In genomic region chr1:5597171-5597864, GRCh38 we compare ENCODE assay signal across 19 cellular contexts.
DNase-seq lines count a peak whose midpoint lies in the region; ATAC-seq and TF ChIP-seq lines count a peak whose summit lies in the region.
"Had no signal": no experiment of that assay in that cellular context is flagged by ENCODE, and none has a peak within 500 bp of the region (broad histone marks: within the 10 kb centered on the region; RNA-seq: fewer than 3 reads in every experiment).

No MANE protein-coding gene starts in this region.

- H3K4me2 ChIP-seq in BLaER1: peak overlapping the region; percentile 62

- TF ChIP-seq CTCF in foreskin keratinocyte (conservative IDR thresholded peaks at IDR 0.05) (no peak), omental fat pad (IDR thresholded peaks at IDR 0.05) (no peak)

- no peaks in the 10 kb centered on the region for H4K20me1 ChIP-seq in BLaER1

- intact Hi-C loops in posterior cingulate gyrus (cut with DNase I): no loop called here

- H3K27me3 ChIP-seq in BLaER1: no peaks in the 10 kb centered on the region
- H3K27me3 ChIP-seq in foreskin keratinocyte: no peaks in the 10 kb centered on the region
- H3K27me3 ChIP-seq: ascending aorta had no signal

- ATAC-seq in foreskin keratinocyte: peak; percentile 33
- peak; percentile 53 for ATAC-seq in omental fat pad (ENCODE audit: low FRiP score)
- no peak for ATAC-seq in GM21360 (IDR thresholded peaks at IDR 0.05; ENCODE audit: unreplicated experiment)
- ATAC-seq: stimulated activated naive B cell treated with anti-CD40 and anti-IgM and Interleukin-4, amounts not matched to agents 10 μg/mL and 1 μg/mL and 100 μg/mL, for 72 hours had no signal

- no peaks in the 10 kb centered on the region for H3K36me3 ChIP-seq in BLaER1
- H3K36me3 ChIP-seq: ascending aorta, left ventricle myocardium inferior, WERI-Rb-1 had no signal

- H3K27ac ChIP-seq in BLaER1 (no peak overlapping the region), foreskin keratinocyte (no peak overlapping the region)
- H3K27ac ChIP-seq: ascending aorta, left ventricle myocardium inferior, WERI-Rb-1 had no signal

- H3K4me1 ChIP-seq in BLaER1 (peaks cover 21% of the 10 kb centered on the region), foreskin keratinocyte (no peaks in the 10 kb centered on the region)
- H3K4me1 ChIP-seq: ascending aorta, left ventricle myocardium inferior had no signal

- H3K9ac ChIP-seq in BLaER1: no peak overlapping the region

- DNase-seq in M059J (ENCODE audit: low read depth) (peak; percentile 10), foreskin keratinocyte (peak in 1 of 2 donors; percentile 29), omental fat pad (ENCODE audit: low spot score) (no peak), NCI-H1048 (lab: John Stamatoyannopoulos, UW) (no peak), posterior cingulate gyrus (no peak), DMS114 treated with DMSO at 0.1 percent for 48 hours (lab: John Stamatoyannopoulos, UW; ENCODE audit: unreplicated experiment) (no peak)
- DNase-seq: activated CD4-positive, alpha-beta T cell treated with anti-CD3 and anti-CD28 coated beads, Interleukin-2, amount 50 U/mL, for 4 hours; activated naive CD4-positive, alpha-beta T cell treated with anti-CD3 and anti-CD28 coated beads, Interleukin-2, amount 10 ng/mL, durations not matched to agents 7 days and 5 days; effector CD8-positive, alpha-beta T cell; glutamatergic neuron; left ventricle myocardium inferior; NCI-H1417 treated with DMSO at 0.1 percent for 48 hours; NCI-H748 treated with DMSO at 0.1 percent for 48 hours; stimulated activated CD4-positive, alpha-beta T cell treated with anti-CD3 and anti-CD28 coated beads, Interleukin-1b, Interleukin-23, amount 100 ng/mL, for 48 hours; stimulated activated naive B cell treated with anti-CD40 and anti-IgM and Interleukin-4, amounts not matched to agents 10 μg/mL and 1 μg/mL and 100 μg/mL, for 72 hours; WERI-Rb-1 had no signal

- 0 out of 2 replicates have a peak, but pooled peaks cover 2% of the 10 kb centered on the region for H3K9me3 ChIP-seq in BLaER1

- no peak overlapping the region for H3K4me3 ChIP-seq in BLaER1
- H3K4me3 ChIP-seq: ascending aorta, left ventricle myocardium inferior had no signal
